Comparison of ENCODE assay signal across 23 cellular contexts in genomic region chr7:140631006-140631405, GRCh38. TPM values are rescaled to one million over a fixed set of nuclear protein-coding genes. Genes with fewer than 3 reads are reported as not detected.
DNase-seq lines count a peak whose midpoint lies in the region; ATAC-seq, FAIRE-seq and TF ChIP-seq lines count a peak whose summit lies in the region.
"Had no signal": no experiment of that assay in that cellular context is flagged by ENCODE, and none has a peak within 500 bp of the region (broad histone marks: within the 10 kb centered on the region; RNA-seq: fewer than 3 reads in every experiment).

No MANE protein-coding gene starts in this region.

- BruUV-seq in mammary epithelial cell (replicated peaks; lab: Mats Ljungman, UMichigan) = no TSS peak

- no peak overlapping the region for H3K9ac ChIP-seq in mammary epithelial cell (ENCODE audit: insufficient read depth, low read length)
- H3K9ac ChIP-seq in mesenchymal stem cell (ENCODE audit: low read length) = peak overlapping the region; percentile 55
- H3K9ac ChIP-seq in skeletal muscle tissue (ENCODE audit: low read depth in 1 of 3, low read length in 3 of 3) = no peak overlapping the region
- H3K9ac ChIP-seq: SK-N-SH had no signal

- TF ChIP-seq CTCF in breast epithelium (IDR thresholded peaks at IDR 0.05) (no peak), mammary epithelial cell (conservative IDR thresholded peaks at IDR 0.05 in 1 of 2, IDR thresholded peaks at IDR 0.05 in 1 of 2; ENCODE audit: extremely low read depth in 1 of 2, insufficient read depth in 1 of 2, low read depth in 1 of 2, low read length in 2 of 2) (no peak), uterus (IDR thresholded peaks at IDR 0.05) (no peak)

- no peak overlapping the region for H2BK15ac ChIP-seq in mesenchymal stem cell (ENCODE audit: low read depth, poor library complexity, severe bottlenecking)

- H3K23ac ChIP-seq in mesenchymal stem cell (ENCODE audit: low read length in 2 of 2) = no peak overlapping the region

- no peak overlapping the region for H3K27ac Mint-ChIP-seq in stimulated activated effector memory CD8-positive, alpha-beta T cell treated with anti-CD3 and anti-CD28 coated beads, Interleukin-12 subunit alpha, Interleukin-12 subunit beta, amount 100 ng/mL, for 72 hours
- H3K27ac Mint-ChIP-seq: activated naive CD4-positive, alpha-beta T cell treated with anti-CD3 and anti-CD28 coated beads, Interleukin-2, amount 10 ng/mL, durations not matched to agents 7 days and 5 days; CD4-positive, CD25-positive, alpha-beta regulatory T cell; naive thymus-derived CD8-positive, alpha-beta T cell had no signal

- dilution Hi-C loops in mammary epithelial cell (cut with HindIII; ENCODE audit: low sequenced_read_pairs) = no loop called here

- H3K36me3 ChIP-seq in breast epithelium (no peaks in the 10 kb centered on the region), mammary epithelial cell (ENCODE audit: insufficient read depth, low read length) (no peaks in the 10 kb centered on the region), mesenchymal stem cell (ENCODE audit: control insufficient read depth in 1 of 2, insufficient read depth in 2 of 2, low read depth in 1 of 2, low read length in 2 of 2) (peaks cover 0 to 17% of the 10 kb centered on the region in 2 experiments), skeletal muscle tissue (ENCODE audit: control insufficient read depth in 3 of 3, insufficient read depth in 3 of 3, low read length in 3 of 3) (no peaks in the 10 kb centered on the region), uterus (no peaks in the 10 kb centered on the region)
- H3K36me3 ChIP-seq: right lobe of liver had no signal

- no peak overlapping the region for H2BK12ac ChIP-seq in mesenchymal stem cell (ENCODE audit: low read length in 2 of 2)

- H3K9me3 Mint-ChIP-seq in stimulated activated effector memory CD8-positive, alpha-beta T cell treated with anti-CD3 and anti-CD28 coated beads, Interleukin-12 subunit alpha, Interleukin-12 subunit beta, amount 100 ng/mL, for 72 hours = no peaks in the 10 kb centered on the region
- H3K9me3 Mint-ChIP-seq: activated naive CD4-positive, alpha-beta T cell treated with anti-CD3 and anti-CD28 coated beads, Interleukin-2, amount 10 ng/mL, durations not matched to agents 7 days and 5 days; CD4-positive, CD25-positive, alpha-beta regulatory T cell; naive thymus-derived CD8-positive, alpha-beta T cell had no signal

- H4K8ac ChIP-seq in mesenchymal stem cell (ENCODE audit: low read length) = no peak overlapping the region

- H3K14ac ChIP-seq in mesenchymal stem cell (ENCODE audit: low read length in 2 of 2) = no peak overlapping the region

- DNase-seq in breast epithelium (ENCODE audit: low spot score in 2 of 2) (no peak), mammary epithelial cell (no peak), mesenchymal stem cell (no peak), uterus (no peak), frontal cortex (ENCODE audit: low spot score in 2 of 2) (no peak)
- DNase-seq in stimulated activated effector memory CD8-positive, alpha-beta T cell treated with anti-CD3 and anti-CD28 coated beads, Interleukin-12 subunit alpha, Interleukin-12 subunit beta, amount 100 ng/mL, for 72 hours (ENCODE audit: low spot score in 2 of 2) = no peak
- DNase-seq: activated CD4-positive, alpha-beta T cell treated with anti-CD3 and anti-CD28 coated beads for 48 hours; activated naive CD4-positive, alpha-beta T cell treated with anti-CD3 and anti-CD28 coated beads, Interleukin-2, amount 10 ng/mL, durations not matched to agents 7 days and 5 days; amniotic stem cell; CD4-positive, CD25-positive, alpha-beta regulatory T cell; effector CD8-positive, alpha-beta T cell; naive thymus-derived CD8-positive, alpha-beta T cell; NCI-H1092 treated with DMSO at 0.1 percent for 48 hours; NCI-H187 treated with DMSO at 0.1 percent for 48 hours; NCI-H226; right lobe of liver; SK-N-SH; T-helper 2 cell had no signal

- H2BK5ac ChIP-seq in mesenchymal stem cell (ENCODE audit: low read depth, low read length, poor library complexity, severe bottlenecking) = no peak overlapping the region

- peaks cover 0 to 5% of the 10 kb centered on the region in 2 donors for H3K4me1 ChIP-seq in breast epithelium
- H3K4me1 ChIP-seq in mammary epithelial cell (ENCODE audit: insufficient read depth, low read length) = peaks cover 16% of the 10 kb centered on the region
- peaks cover 22% of the 10 kb centered on the region for H3K4me1 ChIP-seq in mesenchymal stem cell (ENCODE audit: control insufficient read depth, insufficient read depth, low read depth, low read length)
- peaks cover 25 to 39% (median 30%) of the 10 kb centered on the region in 3 donors for H3K4me1 ChIP-seq in skeletal muscle tissue (ENCODE audit: control insufficient read depth in 3 of 3, insufficient read depth in 3 of 3, low read length in 3 of 3)
- peaks cover 5 to 16% of the 10 kb centered on the region in 2 donors for H3K4me1 ChIP-seq in uterus

- CTCF ChIA-PET in mammary epithelial cell (lab: Charles Lee; ENCODE audit: low non-redundant PET) = no interaction called here

- no peaks in the 10 kb centered on the region for H3K79me1 ChIP-seq in mesenchymal stem cell (replicated peaks; ENCODE audit: low read length, poor library complexity, severe bottlenecking)

- no peak overlapping the region for H3K4me3 Mint-ChIP-seq in stimulated activated effector memory CD8-positive, alpha-beta T cell treated with anti-CD3 and anti-CD28 coated beads, Interleukin-12 subunit alpha, Interleukin-12 subunit beta, amount 100 ng/mL, for 72 hours
- H3K4me3 Mint-ChIP-seq: activated naive CD4-positive, alpha-beta T cell treated with anti-CD3 and anti-CD28 coated beads, Interleukin-2, amount 10 ng/mL, durations not matched to agents 7 days and 5 days; CD4-positive, CD25-positive, alpha-beta regulatory T cell; naive thymus-derived CD8-positive, alpha-beta T cell had no signal

- no peak overlapping the region for H3K4ac ChIP-seq in mesenchymal stem cell (ENCODE audit: low read depth in 1 of 2, low read length in 2 of 2)

- no peaks in the 10 kb centered on the region for H4K20me1 ChIP-seq in mammary epithelial cell (ENCODE audit: insufficient read depth, low read length)

- ATAC-seq in GM19467 (IDR thresholded peaks at IDR 0.05; ENCODE audit: unreplicated experiment) = no peak
- ATAC-seq in stimulated activated effector memory CD8-positive, alpha-beta T cell treated with anti-CD3 and anti-CD28 coated beads, Interleukin-12 subunit alpha, Interleukin-12 subunit beta, amount 100 ng/mL, for 72 hours = no peak
- ATAC-seq: HepG2; naive thymus-derived CD8-positive, alpha-beta T cell; right lobe of liver had no signal

- no peak overlapping the region for H3K18ac ChIP-seq in mesenchymal stem cell (ENCODE audit: low read depth in 1 of 2, low read length in 2 of 2)

- H3K4me2 ChIP-seq in mammary epithelial cell (ENCODE audit: insufficient read depth, low read depth, low read length) (no peak overlapping the region), mesenchymal stem cell (ENCODE audit: low read length, poor library complexity, severe bottlenecking) (no peak overlapping the region)
- H3K4me2 ChIP-seq: SK-N-SH had no signal

- intact Hi-C loops in breast epithelium (cut with DNase I; ENCODE audit: low total_unique reads) = loop anchor here (10.0 kb wide), 1 partner anchor 1464 kb away; no protein-coding TSS in a partner anchor
- intact Hi-C loops in mammary epithelial cell (cut with micrococcal nuclease) = no loop called here
- intact Hi-C loops in uterus (cut with DNase I; ENCODE audit: low total_unique reads) = no loop called here

- no peak overlapping the region for H4K91ac ChIP-seq in mesenchymal stem cell (ENCODE audit: low read length)

- no peaks in the 10 kb centered on the region for H3K79me2 ChIP-seq in mammary epithelial cell (ENCODE audit: insufficient read depth, low read length)

- no peaks in the 10 kb centered on the region for H3K36me3 Mint-ChIP-seq in stimulated activated effector memory CD8-positive, alpha-beta T cell treated with anti-CD3 and anti-CD28 coated beads, Interleukin-12 subunit alpha, Interleukin-12 subunit beta, amount 100 ng/mL, for 72 hours
- H3K36me3 Mint-ChIP-seq: activated naive CD4-positive, alpha-beta T cell treated with anti-CD3 and anti-CD28 coated beads, Interleukin-2, amount 10 ng/mL, durations not matched to agents 7 days and 5 days; CD4-positive, CD25-positive, alpha-beta regulatory T cell; naive thymus-derived CD8-positive, alpha-beta T cell had no signal

- H2AFZ ChIP-seq in mammary epithelial cell (ENCODE audit: low read depth, low read length) (no peak overlapping the region), mesenchymal stem cell (ENCODE audit: low read depth, low read length) (no peak overlapping the region)

- H3K27ac ChIP-seq in breast epithelium (peak overlapping the region; percentile 3 to 72), mammary epithelial cell (ENCODE audit: insufficient read depth, low read depth, low read length) (no peak overlapping the region), mesenchymal stem cell (ENCODE audit: low read length, poor library complexity, severe bottlenecking) (peak overlapping the region; percentile 19), skeletal muscle tissue (ENCODE audit: low read depth, low read length) (peak overlapping the region; percentile 47), uterus (peak overlapping the region; percentile 31 to 57)
- H3K27ac ChIP-seq: 22Rv1 had no signal

- no peak for FAIRE-seq in frontal cortex (lab: Jason Lieb, UNC)
- FAIRE-seq: colon, HepG2 had no signal

- H3K4me3 ChIP-seq in breast epithelium (no peak overlapping the region), mammary epithelial cell (replicated peaks in 1 of 3; ENCODE audit: insufficient read depth in 1 of 3, low read depth in 2 of 3, low read length in 3 of 3) (no peak overlapping the region), mesenchymal stem cell (ENCODE audit: insufficient read depth in 1 of 2, low read depth in 1 of 2, low read length in 2 of 2) (peak overlapping the region in 1 of 2 experiments; percentile 33), skeletal muscle tissue (ENCODE audit: low read length in 3 of 3) (no peak overlapping the region), uterus (no peak overlapping the region)
- H3K4me3 ChIP-seq: right lobe of liver had no signal

- 100% methylated on average over 1 of the region's 6 CpGs for WGBS in mammary epithelial cell (ENCODE audit: low coverage, missing lambda C conversion rate)
- WGBS in mesenchymal stem cell = 84% methylated on average over 5 of the region's 6 CpGs

- peak overlapping the region; percentile 61 for H2AK5ac ChIP-seq in mesenchymal stem cell (ENCODE audit: low read length, severe bottlenecking)

- H3K4me1 Mint-ChIP-seq in stimulated activated effector memory CD8-positive, alpha-beta T cell treated with anti-CD3 and anti-CD28 coated beads, Interleukin-12 subunit alpha, Interleukin-12 subunit beta, amount 100 ng/mL, for 72 hours = no peaks in the 10 kb centered on the region
- H3K4me1 Mint-ChIP-seq: activated naive CD4-positive, alpha-beta T cell treated with anti-CD3 and anti-CD28 coated beads, Interleukin-2, amount 10 ng/mL, durations not matched to agents 7 days and 5 days; CD4-positive, CD25-positive, alpha-beta regulatory T cell; naive thymus-derived CD8-positive, alpha-beta T cell had no signal

- TF ChIP-seq POLR2A in breast epithelium (IDR thresholded peaks at IDR 0.05) (no peak), uterus (IDR thresholded peaks at IDR 0.05) (no peak)

- in situ Hi-C loops in mammary epithelial cell (cut with MboI; ENCODE audit: low sequenced_read_pairs in 2 of 2) = no loop called here

- no peaks in the 10 kb centered on the region for H3K9me3 ChIP-seq in breast epithelium
- H3K9me3 ChIP-seq in mammary epithelial cell (replicated peaks; ENCODE audit: insufficient read depth, low read length) = no peaks in the 10 kb centered on the region
- H3K9me3 ChIP-seq in mesenchymal stem cell (ENCODE audit: control insufficient read depth, low read length) = no peaks in the 10 kb centered on the region
- H3K9me3 ChIP-seq in skeletal muscle tissue (ENCODE audit: control insufficient read depth in 3 of 3, low read length in 3 of 3) = no peaks in the 10 kb centered on the region
- no peaks in the 10 kb centered on the region for H3K9me3 ChIP-seq in uterus
- H3K9me3 ChIP-seq: right lobe of liver, SK-N-SH had no signal

- H3K27me3 ChIP-seq in breast epithelium = no peaks in the 10 kb centered on the region
- H3K27me3 ChIP-seq in mammary epithelial cell (ENCODE audit: insufficient read depth, low read length) = no peaks in the 10 kb centered on the region
- H3K27me3 ChIP-seq in mesenchymal stem cell (ENCODE audit: control insufficient read depth in 1 of 2, insufficient read depth in 1 of 2, low read length in 2 of 2) = no peaks in the 10 kb centered on the region
- H3K27me3 ChIP-seq in skeletal muscle tissue (ENCODE audit: control insufficient read depth in 3 of 3, insufficient read depth in 3 of 3, low read length in 3 of 3) = peaks cover 0 to 9% (median 0%) of the 10 kb centered on the region in 3 donors
- H3K27me3 ChIP-seq in uterus = no peaks in the 10 kb centered on the region
- H3K27me3 ChIP-seq: right lobe of liver had no signal

- H2BK120ac ChIP-seq in mesenchymal stem cell (ENCODE audit: low read depth, low read length) = no peak overlapping the region

RNA-seq across cellular contexts. Expression of gene DENND2A, which starts 9.6 kb away (rescaled TPM):
- total RNA-seq in breast epithelium (10 to 100 TPM in 1 of 3 donors, 1 to 10 TPM in 2; 6.9 to 13.1 (median 7.6) TPM), mammary epithelial cell (1 to 10 TPM in 1 of 2 donors, under 1 TPM in 1; 0.17 to 1.6 TPM), skeletal muscle tissue (32.4 TPM), uterus (10 to 100 TPM in 3 of 4 donors, 1 to 10 TPM in 1; 9.1 to 84.8 (median 35.5) TPM), frontal cortex (25.7 TPM)
- 0.25 TPM for polyA plus RNA-seq in mammary epithelial cell
- polyA minus RNA-seq in mammary epithelial cell = not detected
- polyA plus RNA-seq in mesenchymal stem cell (2013, experiment 1 of 2) = 17.2 TPM
- 19.9 TPM for polyA plus RNA-seq in mesenchymal stem cell (2013, experiment 2 of 2)
- total RNA-seq: CD4-positive, CD25-positive, alpha-beta regulatory T cell; HepG2 had no signal
- polyA plus RNA-seq: CD4-positive, CD25-positive, alpha-beta regulatory T cell; HepG2; naive thymus-derived CD8-positive, alpha-beta T cell had no signal

RNA-seq across cellular contexts. Expression of gene ADCK2, which starts 41.7 kb away (rescaled TPM):
- total RNA-seq in breast epithelium (10 to 100 TPM; 21.8 to 31.9 (median 23.6) TPM), mammary epithelial cell (10 to 100 TPM; 21.8 to 22.4 TPM), skeletal muscle tissue (15.1 TPM), uterus (10 to 100 TPM; 13.2 to 24.3 (median 22.4) TPM), frontal cortex (48.9 TPM)
- polyA plus RNA-seq in mammary epithelial cell = 14.4 TPM
- 17.4 TPM for polyA minus RNA-seq in mammary epithelial cell
- polyA plus RNA-seq in mesenchymal stem cell (2013, experiment 1 of 2) = 4.1 TPM
- polyA plus RNA-seq in mesenchymal stem cell (2013, experiment 2 of 2) = 4.2 TPM
